ENCODE assay signal across 8 cellular contexts in genomic region chr10:86399879-86400704, GRCh38. TPM values are rescaled to one million over a fixed set of nuclear protein-coding genes. Genes with fewer than 3 reads are reported as not detected.
DNase-seq lines count a peak whose midpoint lies in the region; ATAC-seq and TF ChIP-seq lines count a peak whose summit lies in the region.

No MANE protein-coding gene starts in this region.

- DNase-seq in GM10266 (ENCODE audit: extremely low spot score) = peak; percentile 92
- peak; percentile 97 for DNase-seq in NAMALWA (ENCODE audit: low spot score)
- peak; percentile 93 for DNase-seq in SK-MEL-5 (ENCODE audit: low read depth, low spot score)
- peak; percentile 97 for DNase-seq in activated naive CD4-positive, alpha-beta T cell treated with anti-CD3 and anti-CD28 coated beads, Interleukin-2, amount 10 ng/mL, durations not matched to agents 7 days and 5 days
- DNase-seq in glomerular endothelial cell (ENCODE audit: extremely low read depth, low read depth, low spot score) = peak; percentile 39
- peak; percentile 91 for DNase-seq in occipital lobe (lab: John Stamatoyannopoulos, UW)

- H3K27me3 Mint-ChIP-seq in activated naive CD4-positive, alpha-beta T cell treated with anti-CD3 and anti-CD28 coated beads, Interleukin-2, amount 10 ng/mL, durations not matched to agents 7 days and 5 days = peaks cover 40% of the 10 kb centered on the region

- peak overlapping the region; percentile 85 for H3K4me3 Mint-ChIP-seq in activated naive CD4-positive, alpha-beta T cell treated with anti-CD3 and anti-CD28 coated beads, Interleukin-2, amount 10 ng/mL, durations not matched to agents 7 days and 5 days

- TF ChIP-seq CTCF in GM10266 (IDR thresholded peaks at IDR 0.05; ENCODE audit: control insufficient read depth, insufficient read depth, low read depth, missing control alignments) = peak; percentile 94

- H3K36me3 Mint-ChIP-seq in activated naive CD4-positive, alpha-beta T cell treated with anti-CD3 and anti-CD28 coated beads, Interleukin-2, amount 10 ng/mL, durations not matched to agents 7 days and 5 days = no peaks in the 10 kb centered on the region

- CTCF ChIA-PET in activated naive CD4-positive, alpha-beta T cell treated with anti-CD3 and anti-CD28 coated beads, Interleukin-2, amount 10 ng/mL, durations not matched to agents 7 days and 5 days (lab: Charles Lee) = interaction anchor here (0.6 to 3.4 kb wide), 31 partner anchors 11 to 243 kb away, joined by 3 to 60 read pairs (median 4); partner anchors contain the start of gene WAPL

- H3K27ac Mint-ChIP-seq in activated naive CD4-positive, alpha-beta T cell treated with anti-CD3 and anti-CD28 coated beads, Interleukin-2, amount 10 ng/mL, durations not matched to agents 7 days and 5 days = peak overlapping the region; percentile 91

- in situ Hi-C loops in SK-MEL-5 (cut with HindIII; ENCODE audit: low pct_unique_long_range_greater_than_20kb, low sequenced_read_pairs) = no loop called here

- ATAC-seq in HG02571 (IDR thresholded peaks at IDR 0.05; ENCODE audit: unreplicated experiment) = peak; percentile 80

- H3K9me3 Mint-ChIP-seq in activated naive CD4-positive, alpha-beta T cell treated with anti-CD3 and anti-CD28 coated beads, Interleukin-2, amount 10 ng/mL, durations not matched to agents 7 days and 5 days = no peaks in the 10 kb centered on the region

- peaks cover 18% of the 10 kb centered on the region for H3K4me1 Mint-ChIP-seq in activated naive CD4-positive, alpha-beta T cell treated with anti-CD3 and anti-CD28 coated beads, Interleukin-2, amount 10 ng/mL, durations not matched to agents 7 days and 5 days

- peak overlapping the region; percentile 84 for H3K27ac ChIP-seq in temporal lobe (ENCODE audit: low read depth, low read length)

RNA-seq across cellular contexts. Expression of gene GRID1, which starts 33.5 kb away (rescaled TPM):
- 0.53 and 0.64 TPM in 2 replicates for total RNA-seq in SK-MEL-5 (2014; rRNA removed; shearing (Covaris generic))
- polyA plus RNA-seq in SK-MEL-5 (2015; cell fraction: cytosol; rRNA removed) = 1.5 and 2.6 TPM in 2 replicates
- 1.2 and 1.6 TPM in 2 replicates for polyA plus RNA-seq in SK-MEL-5 (2015; cell fraction: nucleus; rRNA removed)
- 0.12 and 0.34 TPM in 2 replicates for total RNA-seq in glomerular endothelial cell
- 16.5 TPM for total RNA-seq in occipital lobe
- 8.6 TPM for total RNA-seq in temporal lobe

Comparison
In these comparisons a context has a peak if more than half of its experiments do, and no peak if none do; other contexts are left out.
1. Peak in every context shown above with its lines: DNase-seq, ATAC-seq and H3K27ac ChIP-seq.
2. DNase-seq: peak in every context shown above with its lines; median percentile 97 in NAMALWA; 97 in activated naive CD4-positive, alpha-beta T cell treated with anti-CD3 and anti-CD28 coated beads, Interleukin-2, amount 10 ng/mL, durations not matched to agents 7 days and 5 days; 93 in SK-MEL-5; 92 in GM10266; 91 in occipital lobe; 39 in glomerular endothelial cell.